In the genomic region with DNA sequence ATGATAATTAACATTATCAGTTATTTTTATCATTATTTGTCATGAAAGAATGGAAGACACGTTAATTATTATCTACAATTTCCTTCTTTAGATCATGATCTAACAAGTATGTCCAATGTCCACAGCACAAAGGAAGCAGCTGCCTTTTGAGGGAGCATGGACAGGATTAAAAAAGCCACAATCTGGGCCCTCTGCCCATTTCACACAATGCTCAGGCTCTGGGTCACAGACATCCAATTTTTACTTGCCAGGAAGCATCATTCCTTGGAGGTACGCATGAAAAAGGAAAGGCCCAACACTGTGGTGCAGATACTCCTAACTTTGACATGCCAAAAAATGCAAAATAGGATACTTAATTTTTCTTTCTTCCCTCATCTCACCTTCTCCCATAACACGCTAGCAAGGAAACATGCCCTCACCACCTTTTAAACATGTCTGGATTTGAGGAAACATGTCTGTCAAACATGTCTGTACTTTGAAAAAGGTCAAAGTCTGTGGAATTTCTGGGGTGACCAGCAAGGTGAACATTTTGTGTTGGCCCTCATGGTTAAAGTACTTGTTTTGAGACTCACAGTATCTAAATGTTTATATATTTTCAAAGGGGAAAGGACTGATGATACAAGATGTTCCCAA, we compare ENCODE assay signal across 9 cellular contexts. TPM values are rescaled to one million over a fixed set of nuclear protein-coding genes. Genes with fewer than 3 reads are reported as not detected.
DNase-seq lines count a peak whose midpoint lies in the region; ATAC-seq and TF ChIP-seq lines count a peak whose summit lies in the region.
"Had no signal": no experiment of that assay in that cellular context is flagged by ENCODE, and none has a peak within 500 bp of the region (broad histone marks: within the 10 kb centered on the region; RNA-seq: fewer than 3 reads in every experiment).

No MANE protein-coding gene starts in this region.

- ATAC-seq in WTC11: no peak
- ATAC-seq in left cardiac atrium: peak; percentile 78 to 85
- ATAC-seq in HG02798 (IDR thresholded peaks at IDR 0.05; ENCODE audit: poor library complexity, unreplicated experiment): no peak
- no peak for ATAC-seq in GM18511 (IDR thresholded peaks at IDR 0.05; ENCODE audit: unreplicated experiment)
- no peak for ATAC-seq in HG03354 (IDR thresholded peaks at IDR 0.05; ENCODE audit: poor library complexity, severe bottlenecking, unreplicated experiment)

- in situ Hi-C loops in KBM-7 (cut with MboI; ENCODE audit: low pct_unique_long_range_greater_than_20kb, low sequenced_read_pairs): no loop called here

- POLR2A ChIA-PET in WTC11 (lab: Charles Lee): no interaction called here

- H3K4me1 Mint-ChIP-seq in WTC11 (peaks cover 15% of the 10 kb centered on the region), progenitor cell of endocrine pancreas (ENCODE audit: low read depth) (peaks cover 2% of the 10 kb centered on the region)

- H3K27me3 Mint-ChIP-seq in WTC11 (ENCODE audit: low read depth): no peaks in the 10 kb centered on the region
- H3K27me3 Mint-ChIP-seq in progenitor cell of endocrine pancreas: no peaks in the 10 kb centered on the region
- H3K27me3 Mint-ChIP-seq: dendritic cell treated with granulocyte-macrophage colony-stimulating factor and Interleukin-4, amounts not matched to agents 40 ng/mL and 50 ng/mL, for 4 days had no signal

- H3K4me3 Mint-ChIP-seq in WTC11: no peak overlapping the region
- no peak overlapping the region for H3K4me3 Mint-ChIP-seq in progenitor cell of endocrine pancreas (ENCODE audit: low read depth)
- H3K4me3 Mint-ChIP-seq: dendritic cell treated with granulocyte-macrophage colony-stimulating factor and Interleukin-4, amounts not matched to agents 40 ng/mL and 50 ng/mL, for 4 days had no signal

- TF ChIP-seq CTCF in WTC11 (IDR thresholded peaks at IDR 0.05) (no peak), progenitor cell of endocrine pancreas (IDR thresholded peaks at IDR 0.05; ENCODE audit: unreplicated experiment) (no peak)

- H3K27ac Mint-ChIP-seq in WTC11 (peak overlapping the region; percentile 1; the same call in 1 of the 2 replicates), progenitor cell of endocrine pancreas (no peak overlapping the region)
- H3K27ac Mint-ChIP-seq: dendritic cell treated with granulocyte-macrophage colony-stimulating factor and Interleukin-4, amounts not matched to agents 40 ng/mL and 50 ng/mL, for 4 days had no signal

- intact Hi-C loops in left cardiac atrium (cut with DNase I): no loop called here

- H3K9me3 Mint-ChIP-seq in WTC11 (no peaks in the 10 kb centered on the region), progenitor cell of endocrine pancreas (ENCODE audit: low read depth) (no peaks in the 10 kb centered on the region)
- H3K9me3 Mint-ChIP-seq: dendritic cell treated with granulocyte-macrophage colony-stimulating factor and Interleukin-4, amounts not matched to agents 40 ng/mL and 50 ng/mL, for 4 days had no signal

- CTCF ChIA-PET in WTC11 (lab: Charles Lee): no interaction called here

- H3K36me3 Mint-ChIP-seq in WTC11 (no peaks in the 10 kb centered on the region), progenitor cell of endocrine pancreas (ENCODE audit: insufficient read depth) (no peaks in the 10 kb centered on the region)

- DNase-seq in KBM-7: peak; percentile 57
- no peak for DNase-seq in WTC11 (ENCODE audit: low spot score)
- DNase-seq in left cardiac atrium: peak; percentile 67
- DNase-seq in stromal cell of bone marrow (ENCODE audit: low read depth): peak; percentile 78
- DNase-seq in progenitor cell of endocrine pancreas (ENCODE audit: low spot score, unreplicated experiment): no peak

TF ChIP-seq in WTC11, 78 proteins besides CTCF, POLR2A, EP300 and RAD21:
- TF ChIP-seq ZNF671 (CRISPR knock-in tag; IDR thresholded peaks at IDR 0.05) (no peak), KAT7 (CRISPR knock-in tag; IDR thresholded peaks at IDR 0.05; ENCODE audit: borderline replicate concordance) (no peak), CREM (CRISPR knock-in tag; IDR thresholded peaks at IDR 0.05) (no peak), ZNF138 (CRISPR knock-in tag; conservative IDR thresholded peaks at IDR 0.05) (no peak), OVOL2 (CRISPR knock-in tag; IDR thresholded peaks at IDR 0.05; ENCODE audit: borderline replicate concordance) (no peak), RORB (CRISPR knock-in tag; IDR thresholded peaks at IDR 0.05) (no peak), ZNF396 (CRISPR knock-in tag; IDR thresholded peaks at IDR 0.05; ENCODE audit: borderline replicate concordance) (no peak), ESRRA (CRISPR knock-in tag; IDR thresholded peaks at IDR 0.05; ENCODE audit: borderline replicate concordance) (no peak), JAZF1 (CRISPR knock-in tag; IDR thresholded peaks at IDR 0.05) (no peak), ZNF423 (CRISPR knock-in tag; IDR thresholded peaks at IDR 0.05) (no peak)
- TF ChIP-seq, protein P1, sequence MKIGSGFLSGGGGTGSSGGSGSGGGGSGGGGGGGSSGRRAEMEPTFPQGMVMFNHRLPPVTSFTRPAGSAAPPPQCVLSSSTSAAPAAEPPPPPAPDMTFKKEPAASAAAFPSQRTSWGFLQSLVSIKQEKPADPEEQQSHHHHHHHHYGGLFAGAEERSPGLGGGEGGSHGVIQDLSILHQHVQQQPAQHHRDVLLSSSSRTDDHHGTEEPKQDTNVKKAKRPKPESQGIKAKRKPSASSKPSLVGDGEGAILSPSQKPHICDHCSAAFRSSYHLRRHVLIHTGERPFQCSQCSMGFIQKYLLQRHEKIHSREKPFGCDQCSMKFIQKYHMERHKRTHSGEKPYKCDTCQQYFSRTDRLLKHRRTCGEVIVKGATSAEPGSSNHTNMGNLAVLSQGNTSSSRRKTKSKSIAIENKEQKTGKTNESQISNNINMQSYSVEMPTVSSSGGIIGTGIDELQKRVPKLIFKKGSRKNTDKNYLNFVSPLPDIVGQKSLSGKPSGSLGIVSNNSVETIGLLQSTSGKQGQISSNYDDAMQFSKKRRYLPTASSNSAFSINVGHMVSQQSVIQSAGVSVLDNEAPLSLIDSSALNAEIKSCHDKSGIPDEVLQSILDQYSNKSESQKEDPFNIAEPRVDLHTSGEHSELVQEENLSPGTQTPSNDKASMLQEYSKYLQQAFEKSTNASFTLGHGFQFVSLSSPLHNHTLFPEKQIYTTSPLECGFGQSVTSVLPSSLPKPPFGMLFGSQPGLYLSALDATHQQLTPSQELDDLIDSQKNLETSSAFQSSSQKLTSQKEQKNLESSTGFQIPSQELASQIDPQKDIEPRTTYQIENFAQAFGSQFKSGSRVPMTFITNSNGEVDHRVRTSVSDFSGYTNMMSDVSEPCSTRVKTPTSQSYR (CRISPR knock-in tag; IDR thresholded peaks at IDR 0.05): no peak
- TF ChIP-seq, protein P2, sequence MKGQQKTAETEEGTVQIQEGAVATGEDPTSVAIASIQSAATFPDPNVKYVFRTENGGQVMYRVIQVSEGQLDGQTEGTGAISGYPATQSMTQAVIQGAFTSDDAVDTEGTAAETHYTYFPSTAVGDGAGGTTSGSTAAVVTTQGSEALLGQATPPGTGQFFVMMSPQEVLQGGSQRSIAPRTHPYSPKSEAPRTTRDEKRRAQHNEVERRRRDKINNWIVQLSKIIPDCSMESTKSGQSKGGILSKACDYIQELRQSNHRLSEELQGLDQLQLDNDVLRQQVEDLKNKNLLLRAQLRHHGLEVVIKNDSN (CRISPR knock-in tag; IDR thresholded peaks at IDR 0.05): no peak

RNA-seq across cellular contexts. Expression of a gene that starts 40.0 kb away (rescaled TPM):
- total RNA-seq in WTC11 (2021) (20.8 to 34.5 TPM (median 24.0 TPM) in 3 replicates), left cardiac atrium (10 to 100 TPM; 14.0 to 15.8 TPM), progenitor cell of endocrine pancreas (47.7 and 56.2 TPM in 2 replicates)

Comparison
In these comparisons a context has a peak if more than half of its experiments do, and no peak if none do; other contexts are left out.
1. DNase-seq: peak in KBM-7 (single experiment), left cardiac atrium (single experiment) and stromal cell of bone marrow (single experiment); none in WTC11 (single experiment) and progenitor cell of endocrine pancreas (single experiment).
2. ATAC-seq: peak in left cardiac atrium (2 of 2); none in WTC11 (single experiment), HG02798 (single experiment), GM18511 (single experiment) and HG03354 (single experiment).